In the genomic region with DNA sequence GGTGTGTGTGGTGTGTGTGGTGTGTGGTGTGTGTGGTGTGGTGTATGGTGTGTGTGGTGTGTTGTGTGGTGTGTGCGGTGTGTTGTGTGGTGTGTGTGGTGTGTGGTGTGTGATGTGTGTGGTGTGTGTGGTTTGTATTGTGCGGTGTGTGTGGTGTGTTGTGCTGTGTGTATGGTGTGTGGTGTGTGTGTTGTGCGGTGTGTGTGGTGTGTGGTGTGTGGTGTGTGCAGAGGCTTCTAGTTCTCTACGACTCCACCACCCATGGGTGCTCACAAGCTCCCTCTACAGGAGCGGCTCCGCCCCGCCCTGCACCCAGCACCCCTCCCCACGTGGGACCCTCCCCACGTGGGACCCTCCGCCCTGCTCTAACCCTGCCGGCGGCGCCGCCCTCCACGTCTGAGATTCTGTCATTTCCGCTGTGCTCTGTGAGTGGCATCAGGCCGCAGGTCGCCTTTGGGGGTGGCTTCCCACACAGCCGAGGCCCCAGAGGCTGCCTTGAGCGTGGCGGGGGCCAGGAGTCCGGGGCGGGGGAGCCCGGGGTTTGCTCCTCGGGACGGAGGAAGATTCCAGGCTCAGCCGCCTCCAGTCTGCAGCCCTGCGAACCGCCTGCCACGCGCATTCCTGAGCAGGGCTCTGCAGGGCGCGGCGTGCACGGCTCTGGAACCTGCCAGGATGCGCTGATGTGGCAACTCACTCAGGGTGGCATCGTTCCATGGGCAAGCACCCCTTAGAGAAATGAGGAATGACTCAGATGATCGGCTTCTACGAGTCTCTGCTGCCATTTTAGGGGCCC, we compare ENCODE assay signal across 1 cellular context.
TF ChIP-seq lines count a peak whose summit lies in the region.

No MANE protein-coding gene starts in this region.

TF ChIP-seq in HepG2, 621 proteins besides CTCF, POLR2A, EP300 and RAD21 (continued from another document):
- no peak for TF ChIP-seq SETDB1 (CRISPR knock-in tag; IDR thresholded peaks at IDR 0.05; ENCODE audit: borderline replicate concordance)
- 0 out of 2 replicates have a peak, but pooled peaks have one; percentile 42 for TF ChIP-seq ZNF343 (CRISPR knock-in tag; IDR thresholded peaks at IDR 0.05)
- TF ChIP-seq, protein P1, sequence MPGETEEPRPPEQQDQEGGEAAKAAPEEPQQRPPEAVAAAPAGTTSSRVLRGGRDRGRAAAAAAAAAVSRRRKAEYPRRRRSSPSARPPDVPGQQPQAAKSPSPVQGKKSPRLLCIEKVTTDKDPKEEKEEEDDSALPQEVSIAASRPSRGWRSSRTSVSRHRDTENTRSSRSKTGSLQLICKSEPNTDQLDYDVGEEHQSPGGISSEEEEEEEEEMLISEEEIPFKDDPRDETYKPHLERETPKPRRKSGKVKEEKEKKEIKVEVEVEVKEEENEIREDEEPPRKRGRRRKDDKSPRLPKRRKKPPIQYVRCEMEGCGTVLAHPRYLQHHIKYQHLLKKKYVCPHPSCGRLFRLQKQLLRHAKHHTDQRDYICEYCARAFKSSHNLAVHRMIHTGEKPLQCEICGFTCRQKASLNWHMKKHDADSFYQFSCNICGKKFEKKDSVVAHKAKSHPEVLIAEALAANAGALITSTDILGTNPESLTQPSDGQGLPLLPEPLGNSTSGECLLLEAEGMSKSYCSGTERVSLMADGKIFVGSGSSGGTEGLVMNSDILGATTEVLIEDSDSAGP (CRISPR knock-in tag; IDR thresholded peaks at IDR 0.05; ENCODE audit: borderline replicate concordance) = peak; percentile 66; the same call in 1 of the 2 replicates
- 0 out of 2 replicates have a peak, but pooled peaks have one; percentile 9 for TF ChIP-seq MAFG (CRISPR knock-in tag; IDR thresholded peaks at IDR 0.05)
- TF ChIP-seq, protein P2, sequence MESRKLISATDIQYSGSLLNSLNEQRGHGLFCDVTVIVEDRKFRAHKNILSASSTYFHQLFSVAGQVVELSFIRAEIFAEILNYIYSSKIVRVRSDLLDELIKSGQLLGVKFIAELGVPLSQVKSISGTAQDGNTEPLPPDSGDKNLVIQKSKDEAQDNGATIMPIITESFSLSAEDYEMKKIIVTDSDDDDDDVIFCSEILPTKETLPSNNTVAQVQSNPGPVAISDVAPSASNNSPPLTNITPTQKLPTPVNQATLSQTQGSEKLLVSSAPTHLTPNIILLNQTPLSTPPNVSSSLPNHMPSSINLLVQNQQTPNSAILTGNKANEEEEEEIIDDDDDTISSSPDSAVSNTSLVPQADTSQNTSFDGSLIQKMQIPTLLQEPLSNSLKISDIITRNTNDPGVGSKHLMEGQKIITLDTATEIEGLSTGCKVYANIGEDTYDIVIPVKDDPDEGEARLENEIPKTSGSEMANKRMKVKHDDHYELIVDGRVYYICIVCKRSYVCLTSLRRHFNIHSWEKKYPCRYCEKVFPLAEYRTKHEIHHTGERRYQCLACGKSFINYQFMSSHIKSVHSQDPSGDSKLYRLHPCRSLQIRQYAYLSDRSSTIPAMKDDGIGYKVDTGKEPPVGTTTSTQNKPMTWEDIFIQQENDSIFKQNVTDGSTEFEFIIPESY (CRISPR knock-in tag; IDR thresholded peaks at IDR 0.05) = peak; percentile 91
- TF ChIP-seq SALL1 (CRISPR knock-in tag; IDR thresholded peaks at IDR 0.05) = peak; percentile 21; the same call in 1 of the 2 replicates
- TF ChIP-seq, protein P3, sequence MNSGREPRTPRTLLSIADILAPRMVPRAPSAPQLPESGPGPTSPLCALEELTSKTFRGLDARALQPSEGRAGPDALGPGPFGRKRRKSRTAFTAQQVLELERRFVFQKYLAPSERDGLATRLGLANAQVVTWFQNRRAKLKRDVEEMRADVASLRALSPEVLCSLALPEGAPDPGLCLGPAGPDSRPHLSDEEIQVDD (CRISPR knock-in tag; IDR thresholded peaks at IDR 0.05; ENCODE audit: borderline replicate concordance) = no peak
- TF ChIP-seq NR1H2 (CRISPR knock-in tag; IDR thresholded peaks at IDR 0.05; ENCODE audit: borderline replicate concordance, low read depth) = 0 out of 2 replicates have a peak, but pooled peaks have one; percentile 61
- no peak for TF ChIP-seq SPEN (CRISPR knock-in tag; IDR thresholded peaks at IDR 0.05; ENCODE audit: low read depth)
- TF ChIP-seq GABPA (IDR thresholded peaks at IDR 0.05; ENCODE audit: low read depth, low read length) = no peak
- TF ChIP-seq GABPA (CRISPR knock-in tag; IDR thresholded peaks at IDR 0.05; ENCODE audit: low read depth) = 0 out of 2 replicates have a peak, but pooled peaks have one; percentile 28
- peak; percentile 83; the same call in 1 of the 2 replicates for TF ChIP-seq HNRNPL (IDR thresholded peaks at IDR 0.05; ENCODE audit: low read depth, low read length)
- peak; percentile 29; the same call in 1 of the 2 replicates for TF ChIP-seq GABPB1 (CRISPR knock-in tag; IDR thresholded peaks at IDR 0.05)
- no peak for TF ChIP-seq HNRNPH1 (optimal IDR thresholded peaks at IDR 0.05; ENCODE audit: low read depth, low read length)
- TF ChIP-seq ZBTB38 (CRISPR knock-in tag; IDR thresholded peaks at IDR 0.05) = peak; percentile 47; the same call in 1 of the 2 replicates
- TF ChIP-seq, protein P4, sequence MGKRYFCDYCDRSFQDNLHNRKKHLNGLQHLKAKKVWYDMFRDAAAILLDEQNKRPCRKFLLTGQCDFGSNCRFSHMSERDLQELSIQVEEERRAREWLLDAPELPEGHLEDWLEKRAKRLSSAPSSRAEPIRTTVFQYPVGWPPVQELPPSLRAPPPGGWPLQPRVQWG (CRISPR knock-in tag; IDR thresholded peaks at IDR 0.05; ENCODE audit: borderline replicate concordance, low read depth) = no peak
- TF ChIP-seq HNRNPLL (IDR thresholded peaks at IDR 0.05; ENCODE audit: low read depth, low read length, poor library complexity, severe bottlenecking) = peak; percentile 29
- peak; percentile 41; the same call in 1 of the 2 replicates for TF ChIP-seq RBFOX2 (IDR thresholded peaks at IDR 0.05; ENCODE audit: low read depth, low read length)
- TF ChIP-seq ZMYM3 (CRISPR knock-in tag; IDR thresholded peaks at IDR 0.05) = no peak
- no peak for TF ChIP-seq KAT8 (CRISPR knock-in tag; IDR thresholded peaks at IDR 0.05)
- no peak for TF ChIP-seq ZNF672 (CRISPR knock-in tag; IDR thresholded peaks at IDR 0.05)
- TF ChIP-seq NR2F1 (CRISPR knock-in tag; IDR thresholded peaks at IDR 0.05) = no peak
- TF ChIP-seq, protein P5, sequence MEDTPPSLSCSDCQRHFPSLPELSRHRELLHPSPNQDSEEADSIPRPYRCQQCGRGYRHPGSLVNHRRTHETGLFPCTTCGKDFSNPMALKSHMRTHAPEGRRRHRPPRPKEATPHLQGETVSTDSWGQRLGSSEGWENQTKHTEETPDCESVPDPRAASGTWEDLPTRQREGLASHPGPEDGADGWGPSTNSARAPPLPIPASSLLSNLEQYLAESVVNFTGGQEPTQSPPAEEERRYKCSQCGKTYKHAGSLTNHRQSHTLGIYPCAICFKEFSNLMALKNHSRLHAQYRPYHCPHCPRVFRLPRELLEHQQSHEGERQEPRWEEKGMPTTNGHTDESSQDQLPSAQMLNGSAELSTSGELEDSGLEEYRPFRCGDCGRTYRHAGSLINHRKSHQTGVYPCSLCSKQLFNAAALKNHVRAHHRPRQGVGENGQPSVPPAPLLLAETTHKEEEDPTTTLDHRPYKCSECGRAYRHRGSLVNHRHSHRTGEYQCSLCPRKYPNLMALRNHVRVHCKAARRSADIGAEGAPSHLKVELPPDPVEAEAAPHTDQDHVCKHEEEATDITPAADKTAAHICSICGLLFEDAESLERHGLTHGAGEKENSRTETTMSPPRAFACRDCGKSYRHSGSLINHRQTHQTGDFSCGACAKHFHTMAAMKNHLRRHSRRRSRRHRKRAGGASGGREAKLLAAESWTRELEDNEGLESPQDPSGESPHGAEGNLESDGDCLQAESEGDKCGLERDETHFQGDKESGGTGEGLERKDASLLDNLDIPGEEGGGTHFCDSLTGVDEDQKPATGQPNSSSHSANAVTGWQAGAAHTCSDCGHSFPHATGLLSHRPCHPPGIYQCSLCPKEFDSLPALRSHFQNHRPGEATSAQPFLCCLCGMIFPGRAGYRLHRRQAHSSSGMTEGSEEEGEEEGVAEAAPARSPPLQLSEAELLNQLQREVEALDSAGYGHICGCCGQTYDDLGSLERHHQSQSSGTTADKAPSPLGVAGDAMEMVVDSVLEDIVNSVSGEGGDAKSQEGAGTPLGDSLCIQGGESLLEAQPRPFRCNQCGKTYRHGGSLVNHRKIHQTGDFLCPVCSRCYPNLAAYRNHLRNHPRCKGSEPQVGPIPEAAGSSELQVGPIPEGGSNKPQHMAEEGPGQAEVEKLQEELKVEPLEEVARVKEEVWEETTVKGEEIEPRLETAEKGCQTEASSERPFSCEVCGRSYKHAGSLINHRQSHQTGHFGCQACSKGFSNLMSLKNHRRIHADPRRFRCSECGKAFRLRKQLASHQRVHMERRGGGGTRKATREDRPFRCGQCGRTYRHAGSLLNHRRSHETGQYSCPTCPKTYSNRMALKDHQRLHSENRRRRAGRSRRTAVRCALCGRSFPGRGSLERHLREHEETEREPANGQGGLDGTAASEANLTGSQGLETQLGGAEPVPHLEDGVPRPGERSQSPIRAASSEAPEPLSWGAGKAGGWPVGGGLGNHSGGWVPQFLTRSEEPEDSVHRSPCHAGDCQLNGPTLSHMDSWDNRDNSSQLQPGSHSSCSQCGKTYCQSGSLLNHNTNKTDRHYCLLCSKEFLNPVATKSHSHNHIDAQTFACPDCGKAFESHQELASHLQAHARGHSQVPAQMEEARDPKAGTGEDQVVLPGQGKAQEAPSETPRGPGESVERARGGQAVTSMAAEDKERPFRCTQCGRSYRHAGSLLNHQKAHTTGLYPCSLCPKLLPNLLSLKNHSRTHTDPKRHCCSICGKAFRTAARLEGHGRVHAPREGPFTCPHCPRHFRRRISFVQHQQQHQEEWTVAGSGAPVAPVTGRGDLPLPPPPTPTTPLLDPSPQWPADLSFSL (CRISPR knock-in tag; IDR thresholded peaks at IDR 0.05) = peak; percentile 99
- TF ChIP-seq ZNF563 (CRISPR knock-in tag; IDR thresholded peaks at IDR 0.05) = 0 out of 2 replicates have a peak, but pooled peaks have one; percentile 41
- TF ChIP-seq, protein P6, sequence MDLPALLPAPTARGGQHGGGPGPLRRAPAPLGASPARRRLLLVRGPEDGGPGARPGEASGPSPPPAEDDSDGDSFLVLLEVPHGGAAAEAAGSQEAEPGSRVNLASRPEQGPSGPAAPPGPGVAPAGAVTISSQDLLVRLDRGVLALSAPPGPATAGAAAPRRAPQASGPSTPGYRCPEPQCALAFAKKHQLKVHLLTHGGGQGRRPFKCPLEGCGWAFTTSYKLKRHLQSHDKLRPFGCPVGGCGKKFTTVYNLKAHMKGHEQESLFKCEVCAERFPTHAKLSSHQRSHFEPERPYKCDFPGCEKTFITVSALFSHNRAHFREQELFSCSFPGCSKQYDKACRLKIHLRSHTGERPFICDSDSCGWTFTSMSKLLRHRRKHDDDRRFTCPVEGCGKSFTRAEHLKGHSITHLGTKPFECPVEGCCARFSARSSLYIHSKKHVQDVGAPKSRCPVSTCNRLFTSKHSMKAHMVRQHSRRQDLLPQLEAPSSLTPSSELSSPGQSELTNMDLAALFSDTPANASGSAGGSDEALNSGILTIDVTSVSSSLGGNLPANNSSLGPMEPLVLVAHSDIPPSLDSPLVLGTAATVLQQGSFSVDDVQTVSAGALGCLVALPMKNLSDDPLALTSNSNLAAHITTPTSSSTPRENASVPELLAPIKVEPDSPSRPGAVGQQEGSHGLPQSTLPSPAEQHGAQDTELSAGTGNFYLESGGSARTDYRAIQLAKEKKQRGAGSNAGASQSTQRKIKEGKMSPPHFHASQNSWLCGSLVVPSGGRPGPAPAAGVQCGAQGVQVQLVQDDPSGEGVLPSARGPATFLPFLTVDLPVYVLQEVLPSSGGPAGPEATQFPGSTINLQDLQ (CRISPR knock-in tag; IDR thresholded peaks at IDR 0.05) = no peak
- TF ChIP-seq KMT2B (CRISPR knock-in tag; IDR thresholded peaks at IDR 0.05) = no peak
- peak; percentile 23; the same call in 1 of the 2 replicates for TF ChIP-seq PHF8 (CRISPR knock-in tag; IDR thresholded peaks at IDR 0.05)
- TF ChIP-seq, protein P7, sequence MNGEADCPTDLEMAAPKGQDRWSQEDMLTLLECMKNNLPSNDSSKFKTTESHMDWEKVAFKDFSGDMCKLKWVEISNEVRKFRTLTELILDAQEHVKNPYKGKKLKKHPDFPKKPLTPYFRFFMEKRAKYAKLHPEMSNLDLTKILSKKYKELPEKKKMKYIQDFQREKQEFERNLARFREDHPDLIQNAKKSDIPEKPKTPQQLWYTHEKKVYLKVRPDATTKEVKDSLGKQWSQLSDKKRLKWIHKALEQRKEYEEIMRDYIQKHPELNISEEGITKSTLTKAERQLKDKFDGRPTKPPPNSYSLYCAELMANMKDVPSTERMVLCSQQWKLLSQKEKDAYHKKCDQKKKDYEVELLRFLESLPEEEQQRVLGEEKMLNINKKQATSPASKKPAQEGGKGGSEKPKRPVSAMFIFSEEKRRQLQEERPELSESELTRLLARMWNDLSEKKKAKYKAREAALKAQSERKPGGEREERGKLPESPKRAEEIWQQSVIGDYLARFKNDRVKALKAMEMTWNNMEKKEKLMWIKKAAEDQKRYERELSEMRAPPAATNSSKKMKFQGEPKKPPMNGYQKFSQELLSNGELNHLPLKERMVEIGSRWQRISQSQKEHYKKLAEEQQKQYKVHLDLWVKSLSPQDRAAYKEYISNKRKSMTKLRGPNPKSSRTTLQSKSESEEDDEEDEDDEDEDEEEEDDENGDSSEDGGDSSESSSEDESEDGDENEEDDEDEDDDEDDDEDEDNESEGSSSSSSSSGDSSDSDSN (CRISPR knock-in tag; IDR thresholded peaks at IDR 0.05) = 0 out of 2 replicates have a peak, but pooled peaks have one; percentile 24
- TF ChIP-seq SMYD3 (CRISPR knock-in tag; IDR thresholded peaks at IDR 0.05) = no peak
- 0 out of 2 replicates have a peak, but pooled peaks have one; percentile 17 for TF ChIP-seq SP2 (CRISPR knock-in tag; IDR thresholded peaks at IDR 0.05)
- TF ChIP-seq, protein P8, sequence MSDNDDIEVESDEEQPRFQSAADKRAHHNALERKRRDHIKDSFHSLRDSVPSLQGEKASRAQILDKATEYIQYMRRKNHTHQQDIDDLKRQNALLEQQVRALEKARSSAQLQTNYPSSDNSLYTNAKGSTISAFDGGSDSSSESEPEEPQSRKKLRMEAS (IDR thresholded peaks at IDR 0.05) = peak; percentile 45; the same call in 1 of the 2 replicates
- TF ChIP-seq ZNF331 (CRISPR knock-in tag; IDR thresholded peaks at IDR 0.05) = peak; percentile 90
